Comparison of ENCODE assay signal across 19 cellular contexts in the genomic region with DNA sequence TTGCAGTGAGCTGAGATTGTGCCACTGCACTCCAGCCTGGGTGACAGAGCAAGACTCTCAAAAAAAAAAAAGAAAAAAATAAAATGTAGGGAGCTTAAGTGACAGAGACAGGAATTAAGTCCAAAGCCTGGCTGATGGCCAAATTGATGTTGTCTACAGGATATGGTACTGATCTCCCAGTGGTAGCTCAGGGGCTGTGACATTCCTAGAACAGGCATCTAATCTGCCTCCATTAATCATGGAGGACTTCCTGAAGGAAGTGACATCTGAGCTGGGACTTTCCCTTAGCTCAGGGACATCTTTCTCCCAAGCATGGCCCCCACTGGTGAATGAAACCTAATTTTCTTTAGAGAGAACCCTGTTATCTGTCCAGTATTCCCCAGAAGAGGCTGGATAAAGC. TPM values are rescaled to one million over a fixed set of nuclear protein-coding genes. Genes with fewer than 3 reads are reported as not detected.
A peak's percentile ranks its signal among the peaks of the same experiment; 100 is the strongest.
DNase-seq lines count a peak whose midpoint lies in the region; ATAC-seq and TF ChIP-seq lines count a peak whose summit lies in the region.
"Had no signal": no experiment of that assay in that cellular context is flagged by ENCODE, and none has a peak within 500 bp of the region (broad histone marks: within the 10 kb centered on the region; RNA-seq: fewer than 3 reads in every experiment).

No MANE protein-coding gene starts in this region.

- H3K79me2 ChIP-seq in SK-N-SH (ENCODE audit: insufficient read depth) = no peaks in the 10 kb centered on the region

- H3K4me3 ChIP-seq in SK-N-SH (ENCODE audit: low read depth in 2 of 2, low read length in 1 of 2) = no peak overlapping the region
- H3K4me3 ChIP-seq: A549, SK-N-MC had no signal

- H3K9me3 ChIP-seq in SK-N-SH = no peaks in the 10 kb centered on the region

- H3K9me2 ChIP-seq in SK-N-SH = no peaks in the 10 kb centered on the region

- H3K27me3 ChIP-seq in SK-N-SH (ENCODE audit: insufficient read depth) = no peaks in the 10 kb centered on the region

- TF ChIP-seq CTCF in SK-N-SH (IDR thresholded peaks at IDR 0.05) = no peak

- H3K36me3 ChIP-seq in SK-N-SH (replicated peaks in 1 of 2; ENCODE audit: control insufficient read depth in 1 of 2, insufficient read depth in 2 of 2, low read length in 1 of 2) = no peaks in the 10 kb centered on the region

- TF ChIP-seq EP300 in SK-N-SH (IDR thresholded peaks at IDR 0.05; ENCODE audit: borderline replicate concordance in 1 of 2, low read depth in 1 of 2, low read length in 1 of 2) = no peak

- H3K4me1 ChIP-seq in SK-N-SH (ENCODE audit: control insufficient read depth in 1 of 2, insufficient read depth in 2 of 2, low read depth in 1 of 2, low read length in 1 of 2) = peaks cover 0 to 3% of the 10 kb centered on the region in 2 experiments; a peak in 1 of 4 replicates
- H3K4me1 ChIP-seq: A549 had no signal

- H3K27ac ChIP-seq in SK-N-SH (ENCODE audit: low read depth in 2 of 2, low read length in 1 of 2) = no peak overlapping the region
- H3K27ac ChIP-seq: A549, SK-N-MC had no signal

- CTCF ChIA-PET in SK-N-SH (lab: Yijun Ruan, JAX) = interaction anchor here (0.9 to 4.5 kb wide), 6 partner anchors 9 to 838 kb away, joined by 3 to 37 read pairs (median 6); no protein-coding TSS in a partner anchor

- H3K4me2 ChIP-seq in SK-N-SH = no peak overlapping the region
- H3K4me2 ChIP-seq: A549 had no signal

- H3F3A ChIP-seq in SK-N-SH (replicated peaks; ENCODE audit: insufficient read depth) = peaks cover 3% of the 10 kb centered on the region

- POLR2A ChIA-PET in SK-N-SH (lab: Yijun Ruan, JAX) = interaction anchor here (0.6 to 0.7 kb wide), 3 partner anchors 15 to 111 kb away, joined by 3 to 4 read pairs (median 4); partner anchors contain the start of gene ZSCAN5A

- ATAC-seq in SK-N-SH treated with all-trans-retinoic acid at 6 μM for 48 hours (no peak), HG03045 (IDR thresholded peaks at IDR 0.05; ENCODE audit: unreplicated experiment) (no peak), HG03354 (IDR thresholded peaks at IDR 0.05; ENCODE audit: poor library complexity, severe bottlenecking, unreplicated experiment) (no peak)
- ATAC-seq: A549, T-cell had no signal

- H3K9ac ChIP-seq in SK-N-SH = no peak overlapping the region

- no peak overlapping the region for H2AFZ ChIP-seq in SK-N-SH (ENCODE audit: low read depth)

- peak; percentile 69 for DNase-seq in SK-N-SH
- peak; percentile 9 for DNase-seq in M059J (ENCODE audit: low read depth)
- peak; percentile 22 for DNase-seq in dermis blood vessel endothelial cell
- DNase-seq in stimulated activated naive CD4-positive, alpha-beta T cell treated with Interleukin-2 at 50 U/mL for 16 hours (lab: John Stamatoyannopoulos, UW) = no peak
- DNase-seq: C1 segment of cervical spinal cord; CD8-positive, alpha-beta memory T cell; DMS79 treated with DMSO at 0.1 percent for 48 hours; H9; MV-4-11; NCI-H1694 treated with DMSO at 0.1 percent for 48 hours; NCI-H526; Right ventricle myocardium superior; T-cell had no signal

- H4K20me1 ChIP-seq in SK-N-SH (ENCODE audit: insufficient read depth) = no peaks in the 10 kb centered on the region

- no peak for TF ChIP-seq RAD21 in SK-N-SH (IDR thresholded peaks at IDR 0.05; ENCODE audit: low read length)

TF ChIP-seq in SK-N-SH, 30 proteins besides CTCF, POLR2A, EP300 and RAD21 (continues in another document):
- TF ChIP-seq SMC3 (IDR thresholded peaks at IDR 0.05; ENCODE audit: low read depth, low read length) = no peak
- TF ChIP-seq, protein P1, sequence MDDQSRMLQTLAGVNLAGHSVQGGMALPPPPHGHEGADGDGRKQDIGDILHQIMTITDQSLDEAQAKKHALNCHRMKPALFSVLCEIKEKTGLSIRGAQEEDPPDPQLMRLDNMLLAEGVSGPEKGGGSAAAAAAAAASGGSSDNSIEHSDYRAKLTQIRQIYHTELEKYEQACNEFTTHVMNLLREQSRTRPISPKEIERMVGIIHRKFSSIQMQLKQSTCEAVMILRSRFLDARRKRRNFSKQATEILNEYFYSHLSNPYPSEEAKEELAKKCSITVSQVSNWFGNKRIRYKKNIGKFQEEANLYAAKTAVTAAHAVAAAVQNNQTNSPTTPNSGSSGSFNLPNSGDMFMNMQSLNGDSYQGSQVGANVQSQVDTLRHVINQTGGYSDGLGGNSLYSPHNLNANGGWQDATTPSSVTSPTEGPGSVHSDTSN (IDR thresholded peaks at IDR 0.05) = no peak
- TF ChIP-seq, protein P2, sequence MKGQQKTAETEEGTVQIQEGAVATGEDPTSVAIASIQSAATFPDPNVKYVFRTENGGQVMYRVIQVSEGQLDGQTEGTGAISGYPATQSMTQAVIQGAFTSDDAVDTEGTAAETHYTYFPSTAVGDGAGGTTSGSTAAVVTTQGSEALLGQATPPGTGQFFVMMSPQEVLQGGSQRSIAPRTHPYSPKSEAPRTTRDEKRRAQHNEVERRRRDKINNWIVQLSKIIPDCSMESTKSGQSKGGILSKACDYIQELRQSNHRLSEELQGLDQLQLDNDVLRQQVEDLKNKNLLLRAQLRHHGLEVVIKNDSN (IDR thresholded peaks at IDR 0.05; ENCODE audit: borderline replicate concordance, low read depth) = no peak
- no peak for TF ChIP-seq MAX (IDR thresholded peaks at IDR 0.05; ENCODE audit: low read depth)
- TF ChIP-seq, protein P3, sequence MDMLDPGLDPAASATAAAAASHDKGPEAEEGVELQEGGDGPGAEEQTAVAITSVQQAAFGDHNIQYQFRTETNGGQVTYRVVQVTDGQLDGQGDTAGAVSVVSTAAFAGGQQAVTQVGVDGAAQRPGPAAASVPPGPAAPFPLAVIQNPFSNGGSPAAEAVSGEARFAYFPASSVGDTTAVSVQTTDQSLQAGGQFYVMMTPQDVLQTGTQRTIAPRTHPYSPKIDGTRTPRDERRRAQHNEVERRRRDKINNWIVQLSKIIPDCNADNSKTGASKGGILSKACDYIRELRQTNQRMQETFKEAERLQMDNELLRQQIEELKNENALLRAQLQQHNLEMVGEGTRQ (IDR thresholded peaks at IDR 0.05; ENCODE audit: borderline replicate concordance, low read depth, low read length) = no peak
- no peak for TF ChIP-seq TCF12 (IDR thresholded peaks at IDR 0.05)
- TF ChIP-seq FOXJ3 (CRISPR knock-in tag; IDR thresholded peaks at IDR 0.05) = 0 out of 2 replicates have a peak, but pooled peaks have one; percentile 34
- TF ChIP-seq RXRA (IDR thresholded peaks at IDR 0.05; ENCODE audit: borderline replicate concordance, low read depth) = no peak

TF ChIP-seq in SK-N-SH treated with all-trans-retinoic acid at 6 μM for 48 hours, 23 proteins besides CTCF, POLR2A, EP300 and RAD21 (continues in another document):
- TF ChIP-seq, protein P4, sequence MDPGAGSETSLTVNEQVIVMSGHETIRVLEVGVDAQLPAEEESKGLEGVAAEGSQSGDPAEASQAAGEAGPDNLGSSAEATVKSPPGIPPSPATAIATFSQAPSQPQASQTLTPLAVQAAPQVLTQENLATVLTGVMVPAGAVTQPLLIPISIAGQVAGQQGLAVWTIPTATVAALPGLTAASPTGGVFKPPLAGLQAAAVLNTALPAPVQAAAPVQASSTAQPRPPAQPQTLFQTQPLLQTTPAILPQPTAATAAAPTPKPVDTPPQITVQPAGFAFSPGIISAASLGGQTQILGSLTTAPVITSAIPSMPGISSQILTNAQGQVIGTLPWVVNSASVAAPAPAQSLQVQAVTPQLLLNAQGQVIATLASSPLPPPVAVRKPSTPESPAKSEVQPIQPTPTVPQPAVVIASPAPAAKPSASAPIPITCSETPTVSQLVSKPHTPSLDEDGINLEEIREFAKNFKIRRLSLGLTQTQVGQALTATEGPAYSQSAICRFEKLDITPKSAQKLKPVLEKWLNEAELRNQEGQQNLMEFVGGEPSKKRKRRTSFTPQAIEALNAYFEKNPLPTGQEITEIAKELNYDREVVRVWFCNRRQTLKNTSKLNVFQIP (CRISPR knock-in tag; IDR thresholded peaks at IDR 0.05; ENCODE audit: borderline replicate concordance, low read depth) = no peak
- TF ChIP-seq ZFP3 (CRISPR knock-in tag; IDR thresholded peaks at IDR 0.05) = no peak
- TF ChIP-seq ZFP30 (CRISPR knock-in tag; IDR thresholded peaks at IDR 0.05) = no peak
- TF ChIP-seq RARB (CRISPR knock-in tag; IDR thresholded peaks at IDR 0.05) = no peak
- TF ChIP-seq ESRRG (CRISPR knock-in tag; IDR thresholded peaks at IDR 0.05) = no peak
- no peak for TF ChIP-seq CREB5 (CRISPR knock-in tag; IDR thresholded peaks at IDR 0.05; ENCODE audit: low read depth)
- no peak for TF ChIP-seq PPARA (CRISPR knock-in tag; IDR thresholded peaks at IDR 0.05; ENCODE audit: borderline replicate concordance)
- TF ChIP-seq SNAI2 (CRISPR knock-in tag; IDR thresholded peaks at IDR 0.05) = no peak
- TF ChIP-seq ZNF8 (CRISPR knock-in tag; IDR thresholded peaks at IDR 0.05) = no peak
- TF ChIP-seq ISL1 (CRISPR knock-in tag; IDR thresholded peaks at IDR 0.05) = no peak
- TF ChIP-seq ZC3H10 (CRISPR knock-in tag; IDR thresholded peaks at IDR 0.05) = no peak
- TF ChIP-seq ZNF70 (CRISPR knock-in tag; IDR thresholded peaks at IDR 0.05) = no peak
- TF ChIP-seq CSDC2 (CRISPR knock-in tag; IDR thresholded peaks at IDR 0.05) = no peak
- TF ChIP-seq TCF4 (CRISPR knock-in tag; IDR thresholded peaks at IDR 0.05; ENCODE audit: borderline replicate concordance) = no peak

RNA-seq across cellular contexts. Expression of gene EDDM13, which starts 11.4 kb away (rescaled TPM):
- not detected in 2 replicates for polyA plus RNA-seq in SK-N-SH (2012; rRNA removed)
- not detected in 2 replicates for polyA plus RNA-seq in SK-N-SH (2012; cell fraction: cytosol; rRNA removed)
- polyA plus RNA-seq in SK-N-SH (2012; cell fraction: nucleus; rRNA removed) = not detected in 2 replicates
- total RNA-seq in M059J (2014; rRNA removed; shearing (Covaris generic)) = not detected in 2 replicates
- total RNA-seq in dermis blood vessel endothelial cell = 0.79 and 0.85 TPM in 2 replicates
- total RNA-seq: H9, OCI-LY7, Right ventricle myocardium superior, T-cell had no signal
- polyA plus RNA-seq: A549 had no signal

RNA-seq across cellular contexts. Expression of gene ZSCAN5A, which starts 53.5 kb away (rescaled TPM):
- 6.8 and 11.7 TPM in 2 replicates for polyA plus RNA-seq in SK-N-SH (2012; rRNA removed)
- 5.3 and 5.8 TPM in 2 replicates for polyA plus RNA-seq in SK-N-SH (2012; cell fraction: cytosol; rRNA removed)
- polyA plus RNA-seq in SK-N-SH (2012; cell fraction: nucleus; rRNA removed) = 6.7 and 8.1 TPM in 2 replicates
- total RNA-seq in M059J (2014; rRNA removed; shearing (Covaris generic)) = 6.3 and 9.4 TPM in 2 replicates
- total RNA-seq in dermis blood vessel endothelial cell = 5.4 and 7.5 TPM in 2 replicates

RNA-seq across cellular contexts. Expression of gene ZSCAN5C, which starts 59.1 kb away (rescaled TPM):
- not detected in 2 replicates for polyA plus RNA-seq in SK-N-SH (2012; rRNA removed)
- not detected in 2 replicates for polyA plus RNA-seq in SK-N-SH (2012; cell fraction: cytosol; rRNA removed)
- not detected in 2 replicates for polyA plus RNA-seq in SK-N-SH (2012; cell fraction: nucleus; rRNA removed)
- total RNA-seq in M059J (2014; rRNA removed; shearing (Covaris generic)) = not detected in 2 replicates
- total RNA-seq in dermis blood vessel endothelial cell = not detected in 2 replicates
- total RNA-seq: CD8-positive, alpha-beta memory T cell; H9; OCI-LY7; Right ventricle myocardium superior; T-cell had no signal
- polyA plus RNA-seq: A549; CD8-positive, alpha-beta memory T cell had no signal
